In the genomic region with DNA sequence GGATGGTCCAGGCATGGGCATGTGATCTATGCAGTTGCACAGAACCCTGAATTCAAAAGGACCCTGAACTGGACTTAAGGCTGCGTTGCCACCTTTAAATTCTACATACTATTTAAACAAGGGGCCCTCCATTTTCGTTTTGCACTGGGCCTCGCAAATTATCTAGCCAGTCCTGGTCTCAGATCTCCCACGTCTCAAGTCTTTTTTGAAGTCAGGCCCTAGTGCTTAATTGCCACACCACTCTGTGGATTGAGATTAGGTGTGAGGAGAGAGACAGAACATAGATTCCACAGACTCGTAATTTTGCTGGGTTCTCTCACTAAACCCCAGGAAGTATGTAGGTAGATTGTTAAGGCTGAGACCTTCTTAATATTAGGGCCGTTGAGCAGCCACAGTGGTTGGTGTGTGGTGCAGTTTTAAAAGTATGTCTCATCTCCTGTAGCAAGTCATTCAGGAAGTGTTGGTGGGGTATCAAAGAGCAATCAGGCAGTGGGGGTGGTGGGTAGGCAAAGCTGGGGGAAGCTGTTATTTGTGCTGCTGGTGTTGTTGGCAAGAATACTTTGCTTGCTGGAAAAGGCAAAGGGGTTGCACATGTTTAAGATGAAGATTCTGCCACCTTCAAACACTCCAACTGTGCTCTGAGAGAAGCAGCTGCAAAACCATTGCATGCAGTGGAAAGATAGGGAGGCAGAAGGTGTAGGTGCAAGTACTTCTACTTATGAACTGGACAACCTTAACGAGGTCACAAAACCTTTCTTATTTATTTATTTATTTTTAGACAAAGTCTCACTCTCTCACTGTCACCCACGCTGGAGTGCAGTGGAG, we compare ENCODE assay signal across 10 cellular contexts. TPM values are rescaled to one million over a fixed set of nuclear protein-coding genes. Genes with fewer than 3 reads are reported as not detected.
DNase-seq lines count a peak whose midpoint lies in the region; ATAC-seq and TF ChIP-seq lines count a peak whose summit lies in the region.
"Had no signal": no experiment of that assay in that cellular context is flagged by ENCODE, and none has a peak within 500 bp of the region (broad histone marks: within the 10 kb centered on the region; RNA-seq: fewer than 3 reads in every experiment).

No MANE protein-coding gene starts in this region.

- H3K14ac ChIP-seq in H9 (ENCODE audit: insufficient read depth, low read length), result no peak overlapping the region

- H3K27me3 Mint-ChIP-seq in H9 (ENCODE audit: low read depth), result peaks cover 3% of the 10 kb centered on the region; the same call in 1 of the 2 replicates

- ATAC-seq in GM21717 (IDR thresholded peaks at IDR 0.05; ENCODE audit: unreplicated experiment), result no peak

- no peak overlapping the region for H3K4ac ChIP-seq in H9 (ENCODE audit: low read depth, low read length)

- peak overlapping the region; percentile 39 to 61 for H3K27ac ChIP-seq in mucosa of rectum (ENCODE audit: low read depth in 2 of 2, low read length in 2 of 2)
- peak overlapping the region; percentile 92 for H3K27ac ChIP-seq in thymus (ENCODE audit: low read depth)
- H3K27ac ChIP-seq in adrenal gland, result no peak overlapping the region
- H3K27ac ChIP-seq in H9 (ENCODE audit: insufficient read length, low read depth, low read length), result no peak overlapping the region

- H3K9me3 ChIP-seq in mucosa of rectum (ENCODE audit: control insufficient read depth in 2 of 2, low read length in 2 of 2), result no peaks in the 10 kb centered on the region
- H3K9me3 ChIP-seq in thymus (ENCODE audit: control insufficient read depth), result no peaks in the 10 kb centered on the region
- H3K9me3 ChIP-seq in adrenal gland (replicated peaks in 1 of 3), result no peaks in the 10 kb centered on the region
- H3K9me3 ChIP-seq in H9 (ENCODE audit: control insufficient read depth, low read depth, low read length), result no peaks in the 10 kb centered on the region

- no peak overlapping the region for H4K5ac ChIP-seq in H9 (ENCODE audit: insufficient read length, low read depth, low read length)

- H3K27ac Mint-ChIP-seq in H9, result no peak overlapping the region

- no peaks in the 10 kb centered on the region for H4K20me1 ChIP-seq in H9 (ENCODE audit: control insufficient read depth, insufficient read depth, insufficient read length)

- H3K4me3 Mint-ChIP-seq in H9, result no peak overlapping the region

- H3K56ac ChIP-seq in H9 (ENCODE audit: insufficient read length, low read depth, low read length), result no peak overlapping the region

- no peaks in the 10 kb centered on the region for H3K23me2 ChIP-seq in H9 (ENCODE audit: insufficient read length, low read depth, low read length, poor library complexity, severe bottlenecking)

- H2AFZ ChIP-seq in H9 (ENCODE audit: low read length), result no peak overlapping the region

- no peak overlapping the region for H3K4me2 ChIP-seq in H9 (ENCODE audit: insufficient read depth, insufficient read length, low read length)

- H2BK120ac ChIP-seq in H9 (ENCODE audit: low read depth, low read length, poor library complexity, severe bottlenecking), result no peak overlapping the region

- no peak overlapping the region for H2AK5ac ChIP-seq in H9 (ENCODE audit: insufficient read length, low read length)

- DNase-seq in NOMO-1 treated with DMSO at 0.1 percent for 48 hours (lab: John Stamatoyannopoulos, UW; ENCODE audit: unreplicated experiment) (peak; percentile 18), NOMO-1 treated with dmso at 0.1 percent for 144 hours (lab: John Stamatoyannopoulos, UW; ENCODE audit: unreplicated experiment) (no peak), adrenal gland (no peak), H9 (no peak)
- DNase-seq in activated CD8-positive, alpha-beta memory T cell treated with anti-CD3 and anti-CD28 coated beads for 48 hours (ENCODE audit: low read depth in 2 of 3, low spot score in 2 of 3), result peak in 2 of 3 experiments; percentile 30 to 45
- DNase-seq: NCI-H2081 treated with DMSO at 0.1 percent for 48 hours had no signal

- no peaks in the 10 kb centered on the region for H3K79me1 ChIP-seq in H9 (ENCODE audit: insufficient read depth, low read depth, low read length, poor library complexity, severe bottlenecking)

- no peaks in the 10 kb centered on the region for H3K79me2 ChIP-seq in H9 (ENCODE audit: insufficient read depth, low read length)

- H4K8ac ChIP-seq in H9 (replicated peaks; ENCODE audit: insufficient read length, low read depth, low read length), result no peak overlapping the region

- TF ChIP-seq POLR2A in adrenal gland (IDR thresholded peaks at IDR 0.05), result no peak

- H2BK20ac ChIP-seq in H9 (ENCODE audit: low read depth, low read length, poor library complexity, severe bottlenecking), result no peak overlapping the region

- no peak overlapping the region for H3T11ph ChIP-seq in H9 (ENCODE audit: low read length)

- WGBS in thymus, result 12% methylated on average over 8 of the region's 8 CpGs
- 50 to 74% (median 66%) methylated on average over 8 of the region's 8 CpGs for WGBS in adrenal gland, 4 donors
- no CpG with 5 or more reads among the region's 8 CpGs for WGBS in H9 (ENCODE audit: extremely low coverage, insufficient read length, low lambda C conversion rate)

- H3K9me3 Mint-ChIP-seq in H9, result peaks cover 4 to 5% of the 10 kb centered on the region in 2 experiments; a peak in 2 of 5 replicates

- no peak overlapping the region for H3K18ac ChIP-seq in H9 (ENCODE audit: insufficient read length, low read depth, low read length)

- H3K27me3 ChIP-seq in mucosa of rectum (ENCODE audit: control insufficient read depth in 2 of 2, insufficient read depth in 2 of 2, low read length in 2 of 2) (no peaks in the 10 kb centered on the region), thymus (ENCODE audit: control insufficient read depth, insufficient read depth) (no peaks in the 10 kb centered on the region), adrenal gland (no peaks in the 10 kb centered on the region), H9 (ENCODE audit: insufficient read depth, low read length) (no peaks in the 10 kb centered on the region)

- H3K36me3 ChIP-seq in mucosa of rectum (ENCODE audit: control insufficient read depth in 2 of 2, insufficient read depth in 2 of 2, low read length in 2 of 2), result no peaks in the 10 kb centered on the region
- H3K36me3 ChIP-seq in thymus (ENCODE audit: control insufficient read depth, insufficient read depth), result peaks cover 4% of the 10 kb centered on the region
- H3K36me3 ChIP-seq in adrenal gland (replicated peaks in 1 of 2), result no peaks in the 10 kb centered on the region

- no peak overlapping the region for H4K91ac ChIP-seq in H9 (ENCODE audit: insufficient read length, low read depth, low read length)

- H3K4me1 ChIP-seq in mucosa of rectum (ENCODE audit: control insufficient read depth in 2 of 2, insufficient read depth in 2 of 2, low read length in 2 of 2) (no peaks in the 10 kb centered on the region), thymus (ENCODE audit: control insufficient read depth, insufficient read depth, low read length) (peaks cover 43% of the 10 kb centered on the region), adrenal gland (replicated peaks in 1 of 2) (peaks cover 0 to 5% of the 10 kb centered on the region in 2 donors), H9 (ENCODE audit: insufficient read depth, low read length) (no peaks in the 10 kb centered on the region)

- intact Hi-C loops in adrenal gland (cut with DNase I), result no loop called here

- TF ChIP-seq CTCF in adrenal gland (IDR thresholded peaks at IDR 0.05) (no peak), H9 (conservative IDR thresholded peaks at IDR 0.05) (no peak)

- no peak overlapping the region for H3K23ac ChIP-seq in H9 (ENCODE audit: insufficient read length, low read depth, low read length)

- no peak overlapping the region for H2BK12ac ChIP-seq in H9 (ENCODE audit: insufficient read length, low read depth, low read length)

- no peak overlapping the region for H2BK5ac ChIP-seq in H9 (ENCODE audit: insufficient read length, low read length)

- no peak overlapping the region for H2BK15ac ChIP-seq in H9 (ENCODE audit: low read depth, low read length)

- peaks cover 0 to 4% (median 0%) of the 10 kb centered on the region in 3 experiments; a peak in 2 of 7 replicates for H3K36me3 Mint-ChIP-seq in H9 (ENCODE audit: insufficient read depth in 1 of 3, low read depth in 3 of 3)

- H3K4me3 ChIP-seq in mucosa of rectum (ENCODE audit: low read length in 2 of 2), result no peak overlapping the region
- H3K4me3 ChIP-seq in thymus (ENCODE audit: low read length), result no peak overlapping the region
- no peak overlapping the region for H3K4me3 ChIP-seq in adrenal gland

- H3K9ac ChIP-seq in mucosa of rectum (ENCODE audit: low read depth in 1 of 2, low read length in 2 of 2), result no peak overlapping the region
- no peak overlapping the region for H3K9ac ChIP-seq in H9 (ENCODE audit: extremely low read depth, insufficient read length, low read length)

- no peaks in the 10 kb centered on the region for H3K4me1 Mint-ChIP-seq in H9

RNA-seq across cellular contexts. Expression of a gene that starts 11.2 kb away (rescaled TPM):
- polyA plus RNA-seq in thymus (5.9 TPM), adrenal gland (1 to 10 TPM; 1.0 to 4.0 (median 3.2) TPM)
- total RNA-seq in adrenal gland (10 to 100 TPM in 7 of 8 donors, 1 to 10 TPM in 1; 5.4 to 29.9 (median 14.8) TPM), H9 (2021) (not detected in 2 replicates)
- total RNA-seq: A172 had no signal

RNA-seq across cellular contexts. Expression of a gene that starts 45.0 kb away (rescaled TPM):
- 12.6 TPM for polyA plus RNA-seq in thymus
- 1 to 10 TPM in 4 of 8 donors, under 1 TPM in 3, not detected in 1; 0.21 to 1.8 (median 1.0) TPM for total RNA-seq in adrenal gland
- polyA plus RNA-seq in adrenal gland, result 1 to 10 TPM in 1 of 3 donors, under 1 TPM in 2; 0.47 to 1.2 (median 0.97) TPM
- total RNA-seq in H9 (2021), result not detected in 2 replicates
- total RNA-seq: A172 had no signal

Comparison
In these comparisons a context has a peak if more than half of its experiments do, and no peak if none do; other contexts are left out.
1. DNase-seq: peak in NOMO-1 treated with DMSO at 0.1 percent for 48 hours (single experiment) and activated CD8-positive, alpha-beta memory T cell treated with anti-CD3 and anti-CD28 coated beads for 48 hours (2 of 3); none in NOMO-1 treated with dmso at 0.1 percent for 144 hours (single experiment), adrenal gland (0 of 7) and H9 (single experiment).
2. H3K27ac ChIP-seq: peak in mucosa of rectum (2 of 2) and thymus (single experiment); none in adrenal gland (0 of 5) and H9 (single experiment).